In genomic region chr1:33286451-33287185, GRCh38 we compare ENCODE assay signal across 30 cellular contexts. TPM values are rescaled to one million over a fixed set of nuclear protein-coding genes. Genes with fewer than 3 reads are reported as not detected.
DNase-seq lines count a peak whose midpoint lies in the region; ATAC-seq and TF ChIP-seq lines count a peak whose summit lies in the region.
"Had no signal": no experiment of that assay in that cellular context is flagged by ENCODE, and none has a peak within 500 bp of the region (broad histone marks: within the 10 kb centered on the region; RNA-seq: fewer than 3 reads in every experiment).

No MANE protein-coding gene starts in this region.

- no peak for ATAC-seq in lower lobe of right lung
- ATAC-seq in HG03460 (IDR thresholded peaks at IDR 0.05; ENCODE audit: unreplicated experiment), result no peak
- ATAC-seq: CD8-positive, alpha-beta T cell; GM23338; left ventricle myocardium superior; naive thymus-derived CD8-positive, alpha-beta T cell; stimulated activated effector memory CD8-positive, alpha-beta T cell treated with anti-CD3 and anti-CD28 coated beads, Interleukin-12 subunit alpha, Interleukin-12 subunit beta, amount 100 ng/mL, for 72 hours had no signal

- peak in 2 of 3 donors; percentile 26 to 37 for DNase-seq in Peyer's patch
- DNase-seq in ascending aorta (ENCODE audit: low spot score in 2 of 2), result no peak
- no peak for DNase-seq in lower lobe of right lung
- DNase-seq in substantia nigra (lab: John Stamatoyannopoulos, UW), result no peak
- no peak for DNase-seq in NCI-H2196 treated with DMSO at 0.1 percent for 48 hours (lab: John Stamatoyannopoulos, UW; ENCODE audit: unreplicated experiment)
- DNase-seq in activated CD8-positive, alpha-beta memory T cell treated with anti-CD3 and anti-CD28 coated beads, Interleukin-2, amount 50 U/mL, for 4 hours, result no peak
- DNase-seq: activated CD4-positive, alpha-beta T cell treated with anti-CD3 and anti-CD28 coated beads for 1 hour; activated gamma-delta T cell treated with Interleukin-2 at 50 U/mL for 16 hours; activated T-cell treated with anti-CD3 and anti-CD28 coated beads, Interleukin-2, amount 50 U/mL, for 1 hour; CD8-positive, alpha-beta T cell; cortex of kidney; endodermal cell; HFFc6; Karpas-422; left ventricle myocardium superior; naive thymus-derived CD8-positive, alpha-beta T cell; NCI-H1436; NCI-H446; NCI-H82; stimulated activated CD4-positive, alpha-beta T cell treated with anti-CD3 and anti-CD28 coated beads, Interleukin-4, amount 100 ng/mL, for 24 hours; T-helper 1 cell had no signal

- H3K4me3 ChIP-seq in Peyer's patch (no peak overlapping the region), ascending aorta (no peak overlapping the region), lower lobe of right lung (no peak overlapping the region)
- H3K4me3 ChIP-seq: GM23338, ovary had no signal

- no peak for TF ChIP-seq POLR2A in Peyer's patch (IDR thresholded peaks at IDR 0.05)

- H3K36me3 ChIP-seq in Peyer's patch (peaks cover 0 to 18% (median 0%) of the 10 kb centered on the region in 3 donors), ascending aorta (peaks cover 25 to 37% of the 10 kb centered on the region in 2 donors), lower lobe of right lung (peaks cover 55% of the 10 kb centered on the region)
- H3K36me3 ChIP-seq: ovary had no signal

- intact Hi-C loops in ascending aorta (cut with DNase I), result no loop called here
- intact Hi-C loops in lower lobe of right lung (cut with DNase I), result no loop called here

- H3K27me3 ChIP-seq in Peyer's patch, result no peaks in the 10 kb centered on the region
- no peaks in the 10 kb centered on the region for H3K27me3 ChIP-seq in ascending aorta
- no peaks in the 10 kb centered on the region for H3K27me3 ChIP-seq in lower lobe of right lung (ENCODE audit: low read depth)
- H3K27me3 ChIP-seq: ovary had no signal

- H3K9me3 ChIP-seq in Peyer's patch, result no peaks in the 10 kb centered on the region
- H3K9me3 ChIP-seq in ascending aorta, result no peaks in the 10 kb centered on the region
- no peaks in the 10 kb centered on the region for H3K9me3 ChIP-seq in lower lobe of right lung
- H3K9me3 ChIP-seq: ovary had no signal

- TF ChIP-seq CTCF in Peyer's patch (IDR thresholded peaks at IDR 0.05) (no peak), ascending aorta (IDR thresholded peaks at IDR 0.05) (no peak), lower lobe of right lung (IDR thresholded peaks at IDR 0.05) (no peak)

- H3K4me1 ChIP-seq in Peyer's patch (peaks cover 0 to 3% (median 0%) of the 10 kb centered on the region in 4 donors), ascending aorta (peaks cover 0 to 13% of the 10 kb centered on the region in 2 donors), lower lobe of right lung (no peaks in the 10 kb centered on the region)

- H3K27ac ChIP-seq in Peyer's patch (no peak overlapping the region), ascending aorta (peak overlapping the region; percentile 44 to 63), lower lobe of right lung (peak overlapping the region; percentile 36), substantia nigra (ENCODE audit: low read depth, low read length, poor library complexity, severe bottlenecking) (peak overlapping the region; percentile 58)
- H3K27ac ChIP-seq: ovary had no signal

RNA-seq across cellular contexts. Expression of gene ZNF362, which starts 30.3 kb away (rescaled TPM):
- 10 to 100 TPM in 2 of 4 donors, 1 to 10 TPM in 2; 5.9 to 28.9 (median 8.8) TPM for total RNA-seq in Peyer's patch
- 34.4 TPM for total RNA-seq in ascending aorta
- total RNA-seq in lower lobe of right lung, result 30.7 TPM

RNA-seq across cellular contexts. Expression of gene A3GALT2, which starts 34.3 kb away (rescaled TPM):
- not detected for total RNA-seq in Peyer's patch
- not detected for total RNA-seq in ascending aorta
- not detected for total RNA-seq in lower lobe of right lung
- total RNA-seq: CD8-positive, alpha-beta T cell; endodermal cell; fibroblast of lung; glomerular endothelial cell; GM23338; HFFc6; left ventricle myocardium superior; naive thymus-derived CD8-positive, alpha-beta T cell; ovary; RPMI7951; SK-MEL-5; subcutaneous adipose tissue had no signal

Comparison
In these comparisons a context has a peak if more than half of its experiments do, and no peak if none do; other contexts are left out.
1. DNase-seq: peak in Peyer's patch (2 of 3); none in ascending aorta (0 of 2), lower lobe of right lung (single experiment), substantia nigra (0 of 49), NCI-H2196 treated with DMSO at 0.1 percent for 48 hours (single experiment) and activated CD8-positive, alpha-beta memory T cell treated with anti-CD3 and anti-CD28 coated beads, Interleukin-2, amount 50 U/mL, for 4 hours (single experiment).
2. H3K27ac ChIP-seq: peak in ascending aorta (2 of 2), lower lobe of right lung (single experiment) and substantia nigra (single experiment); none in Peyer's patch (0 of 4).